1 cellular context compared by ENCODE assay signal in genomic region chr16:87383522-87384161, GRCh38.
TF ChIP-seq lines count a peak whose summit lies in the region.

Gene FBXO31 (minus strand): TSS chr16:87383776. CDS start chr16:87383744, 32 bp downstream.

TF ChIP-seq in HepG2, 621 proteins besides CTCF, POLR2A, EP300 and RAD21 (continued from another document and continues in another):
- TF ChIP-seq BCLAF1 (IDR thresholded peaks at IDR 0.05): no peak
- no peak for TF ChIP-seq U2AF2 (IDR thresholded peaks at IDR 0.05; ENCODE audit: low read depth, low read length)
- TF ChIP-seq SIN3B (IDR thresholded peaks at IDR 0.05; ENCODE audit: low read length): no peak
- TF ChIP-seq ZNF441 (CRISPR knock-in tag; IDR thresholded peaks at IDR 0.05; ENCODE audit: borderline replicate concordance): no peak
- peak; percentile 99 for TF ChIP-seq ZBTB7A (CRISPR knock-in tag; IDR thresholded peaks at IDR 0.05)
- peak; percentile 65; the same call in 1 of the 2 replicates for TF ChIP-seq ZNF335 (CRISPR knock-in tag; IDR thresholded peaks at IDR 0.05)
- TF ChIP-seq ZNF337 (CRISPR knock-in tag; IDR thresholded peaks at IDR 0.05; ENCODE audit: borderline replicate concordance, low read depth): no peak
- peak; percentile 23; the same call in 1 of the 2 replicates for TF ChIP-seq HCFC1 (IDR thresholded peaks at IDR 0.05; ENCODE audit: low read depth, low read length)
- TF ChIP-seq SOX6 (IDR thresholded peaks at IDR 0.05): no peak
- peak; percentile 87 for TF ChIP-seq SOX6 (CRISPR knock-in tag; IDR thresholded peaks at IDR 0.05)
- no peak for TF ChIP-seq NFIC (IDR thresholded peaks at IDR 0.05; ENCODE audit: low read length)
- peak; percentile 28; the same call in 1 of the 2 replicates for TF ChIP-seq ZNF460 (CRISPR knock-in tag; IDR thresholded peaks at IDR 0.05; ENCODE audit: borderline replicate concordance)
- TF ChIP-seq ZFP91 (CRISPR knock-in tag; IDR thresholded peaks at IDR 0.05; ENCODE audit: borderline replicate concordance): peak; percentile 93
- no peak; the same call in 1 of the 2 replicates for TF ChIP-seq ZBTB26 (CRISPR knock-in tag; IDR thresholded peaks at IDR 0.05; ENCODE audit: borderline replicate concordance)
- TF ChIP-seq ZNF205 (CRISPR knock-in tag; IDR thresholded peaks at IDR 0.05): peak; percentile 94
- no peak for TF ChIP-seq AKNA (CRISPR knock-in tag; IDR thresholded peaks at IDR 0.05; ENCODE audit: borderline replicate concordance)
- no peak; the same call in 1 of the 2 replicates for TF ChIP-seq FOXC1 (CRISPR knock-in tag; IDR thresholded peaks at IDR 0.05; ENCODE audit: borderline replicate concordance)
- TF ChIP-seq NBN (conservative IDR thresholded peaks at IDR 0.05): no peak
- TF ChIP-seq SIN3A (IDR thresholded peaks at IDR 0.05; ENCODE audit: borderline replicate concordance, low read depth, low read length): no peak; the same call in 1 of the 2 replicates
- peak; percentile 74; the same call in 1 of the 2 replicates for TF ChIP-seq ELK4 (CRISPR knock-in tag; IDR thresholded peaks at IDR 0.05; ENCODE audit: borderline replicate concordance)
- TF ChIP-seq SOX13 (IDR thresholded peaks at IDR 0.05): no peak
- TF ChIP-seq SOX13 (CRISPR knock-in tag; conservative IDR thresholded peaks at IDR 0.05 in 1 of 2, IDR thresholded peaks at IDR 0.05 in 1 of 2): peak in 1 of 2 experiments; percentile 77; a peak in 2 of 4 replicates
- TF ChIP-seq ISX (CRISPR knock-in tag; conservative IDR thresholded peaks at IDR 0.05): no peak
- TF ChIP-seq SMAD1 (CRISPR knock-in tag; IDR thresholded peaks at IDR 0.05; ENCODE audit: borderline replicate concordance, low read depth): peak; percentile 90; the same call in 1 of the 2 replicates
- peak; percentile 36 for TF ChIP-seq AGO1 (IDR thresholded peaks at IDR 0.05; ENCODE audit: low read depth, low read length, poor library complexity, severe bottlenecking)
- no peak for TF ChIP-seq HDAC6 (IDR thresholded peaks at IDR 0.05; ENCODE audit: low read depth, low read length)
- no peak for TF ChIP-seq EED (CRISPR knock-in tag; IDR thresholded peaks at IDR 0.05)
- peak; percentile 81; the same call in 1 of the 2 replicates for TF ChIP-seq KLF15 (CRISPR knock-in tag; IDR thresholded peaks at IDR 0.05; ENCODE audit: borderline replicate concordance)
- TF ChIP-seq ZNF724P (CRISPR knock-in tag; IDR thresholded peaks at IDR 0.05; ENCODE audit: borderline replicate concordance): no peak
- TF ChIP-seq BORCS8-MEF2B (CRISPR knock-in tag; IDR thresholded peaks at IDR 0.05): peak; percentile 92
- TF ChIP-seq GMEB2 (CRISPR knock-in tag; IDR thresholded peaks at IDR 0.05; ENCODE audit: low read depth): peak; percentile 77
- TF ChIP-seq LCORL (IDR thresholded peaks at IDR 0.05): no peak
- peak; percentile 98 for TF ChIP-seq LCORL (CRISPR knock-in tag; IDR thresholded peaks at IDR 0.05)
- TF ChIP-seq CHCHD3 (CRISPR knock-in tag; IDR thresholded peaks at IDR 0.05): no peak; the same call in 1 of the 2 replicates
- TF ChIP-seq ZNF646 (CRISPR knock-in tag; IDR thresholded peaks at IDR 0.05): no peak
- TF ChIP-seq NR2F1 (CRISPR knock-in tag; IDR thresholded peaks at IDR 0.05): peak; percentile 82 to 84
- no peak for TF ChIP-seq USF2 (IDR thresholded peaks at IDR 0.05; ENCODE audit: low read depth, low read length)
- no peak for TF ChIP-seq USF2 (CRISPR knock-in tag; IDR thresholded peaks at IDR 0.05; ENCODE audit: borderline replicate concordance)
